Comparison of ENCODE assay signal across 8 cellular contexts in the genomic region with DNA sequence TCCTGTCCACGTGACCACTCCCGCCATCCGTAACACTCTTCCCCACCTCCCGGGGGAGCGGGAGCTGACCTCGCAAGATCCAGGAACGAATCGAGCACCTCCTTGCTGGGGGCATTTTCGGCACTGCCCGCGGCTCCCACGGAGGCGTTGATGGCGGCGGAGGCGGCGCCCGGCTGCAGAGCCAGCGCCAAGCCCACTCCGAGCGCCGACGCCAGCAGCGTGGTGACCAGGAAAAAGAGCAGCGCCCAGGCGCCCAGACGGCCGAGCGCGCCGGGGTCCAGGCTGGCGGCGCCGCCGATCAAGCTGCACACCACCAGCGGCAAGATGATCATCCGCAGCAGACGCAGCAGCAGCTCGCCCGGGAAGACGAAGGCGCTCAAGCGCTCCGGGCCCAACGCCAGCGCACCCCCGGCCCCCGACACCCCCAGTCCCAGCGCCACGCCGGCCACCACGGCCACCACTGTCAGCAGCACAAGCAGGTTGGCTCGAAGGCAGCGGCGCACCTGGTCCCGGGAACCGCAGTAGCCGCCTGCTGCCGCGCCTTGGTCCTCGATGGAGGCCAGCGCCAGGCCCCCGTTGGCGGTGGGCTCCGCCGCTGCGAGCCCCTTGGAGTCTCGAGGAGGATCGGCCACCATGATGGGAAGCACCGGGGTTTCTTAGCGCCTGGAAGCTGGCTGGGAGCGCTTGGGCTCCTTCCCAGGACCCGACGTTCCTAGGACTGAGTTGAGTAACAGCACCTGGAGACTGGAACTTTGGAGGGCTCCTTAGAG. TPM values are rescaled to one million over a fixed set of nuclear protein-coding genes. Genes with fewer than 3 reads are reported as not detected.
DNase-seq lines count a peak whose midpoint lies in the region; ATAC-seq and TF ChIP-seq lines count a peak whose summit lies in the region.

No MANE protein-coding gene starts in this region.

- peaks cover 46% of the 10 kb centered on the region for H3K36me3 Mint-ChIP-seq in activated T-helper 1 cell treated with anti-CD3 and anti-CD28 coated beads, Interleukin-12 subunit alpha, Interleukin-12 subunit beta, Interleukin-2, Interleukin-4 antibody, amounts not matched to agents 30 ng/mL and 10 ng/mL and 1 ng/mL, durations not matched to agents 14 hours and 24 hours and 36 hours (ENCODE audit: low read depth)

- TF ChIP-seq CTCF in fibroblast of villous mesenchyme (IDR thresholded peaks at IDR 0.05; ENCODE audit: insufficient read depth, low read depth, low read length): no peak

- peak overlapping the region; percentile 0 for H2AFZ ChIP-seq in neuron (ENCODE audit: low read depth, low read length)

- peaks cover 5% of the 10 kb centered on the region for H3K36me3 ChIP-seq in neuron (ENCODE audit: insufficient read depth, low read length)

- peak overlapping the region; percentile 92 for H3K27ac Mint-ChIP-seq in activated T-helper 1 cell treated with anti-CD3 and anti-CD28 coated beads, Interleukin-12 subunit alpha, Interleukin-12 subunit beta, Interleukin-2, Interleukin-4 antibody, amounts not matched to agents 30 ng/mL and 10 ng/mL and 1 ng/mL, durations not matched to agents 14 hours and 24 hours and 36 hours

- no peak for ATAC-seq in HG03520 (IDR thresholded peaks at IDR 0.05; ENCODE audit: unreplicated experiment)

- intact Hi-C loops in activated T-helper 1 cell treated with anti-CD3 and anti-CD28 coated beads, Interleukin-12 subunit alpha, Interleukin-12 subunit beta, Interleukin-2, Interleukin-4 antibody, amounts not matched to agents 30 ng/mL and 10 ng/mL and 1 ng/mL, durations not matched to agents 14 hours and 24 hours and 36 hours (cut with micrococcal nuclease): loop anchor here (1.0 to 10.0 kb wide), 10 partner anchors 63 to 487 kb away; a partner anchor contains a TSS

- H3K4me3 ChIP-seq in fibroblast of villous mesenchyme (ENCODE audit: low read depth, low read length): peak overlapping the region; percentile 96
- peak overlapping the region; percentile 54 for H3K4me3 ChIP-seq in neuron (ENCODE audit: low read length)

- no peaks in the 10 kb centered on the region for H3K9me3 Mint-ChIP-seq in activated T-helper 1 cell treated with anti-CD3 and anti-CD28 coated beads, Interleukin-12 subunit alpha, Interleukin-12 subunit beta, Interleukin-2, Interleukin-4 antibody, amounts not matched to agents 30 ng/mL and 10 ng/mL and 1 ng/mL, durations not matched to agents 14 hours and 24 hours and 36 hours

- DNase-seq in NCI-H510A treated with DMSO at 0.1 percent for 48 hours (lab: John Stamatoyannopoulos, UW) (peak; percentile 31), NCI-H510A (lab: John Stamatoyannopoulos, UW) (no peak), NCI-H526 treated with DMSO at 0.1 percent for 48 hours (lab: John Stamatoyannopoulos, UW) (peak; percentile 49), fibroblast of villous mesenchyme (ENCODE audit: low read depth) (peak; percentile 78), NCI-H774 (lab: John Stamatoyannopoulos, UW) (no peak)
- DNase-seq in activated T-helper 1 cell treated with anti-CD3 and anti-CD28 coated beads, Interleukin-12 subunit alpha, Interleukin-12 subunit beta, Interleukin-2, Interleukin-4 antibody, amounts not matched to agents 30 ng/mL and 10 ng/mL and 1 ng/mL, durations not matched to agents 14 hours and 24 hours and 36 hours (ENCODE audit: low spot score): peak; percentile 26

- peaks cover 65% of the 10 kb centered on the region for H3K4me1 Mint-ChIP-seq in activated T-helper 1 cell treated with anti-CD3 and anti-CD28 coated beads, Interleukin-12 subunit alpha, Interleukin-12 subunit beta, Interleukin-2, Interleukin-4 antibody, amounts not matched to agents 30 ng/mL and 10 ng/mL and 1 ng/mL, durations not matched to agents 14 hours and 24 hours and 36 hours (ENCODE audit: low read depth)

- no peaks in the 10 kb centered on the region for H3K27me3 Mint-ChIP-seq in activated T-helper 1 cell treated with anti-CD3 and anti-CD28 coated beads, Interleukin-12 subunit alpha, Interleukin-12 subunit beta, Interleukin-2, Interleukin-4 antibody, amounts not matched to agents 30 ng/mL and 10 ng/mL and 1 ng/mL, durations not matched to agents 14 hours and 24 hours and 36 hours (ENCODE audit: insufficient read depth)

- no peaks in the 10 kb centered on the region for H3K9me3 ChIP-seq in neuron (ENCODE audit: low read length)

- peaks cover 32% of the 10 kb centered on the region for H3K4me1 ChIP-seq in neuron (ENCODE audit: insufficient read depth, low read length)

- no peaks in the 10 kb centered on the region for H3K27me3 ChIP-seq in neuron (ENCODE audit: insufficient read depth, low read length)

- H3K4me3 Mint-ChIP-seq in activated T-helper 1 cell treated with anti-CD3 and anti-CD28 coated beads, Interleukin-12 subunit alpha, Interleukin-12 subunit beta, Interleukin-2, Interleukin-4 antibody, amounts not matched to agents 30 ng/mL and 10 ng/mL and 1 ng/mL, durations not matched to agents 14 hours and 24 hours and 36 hours: peak overlapping the region; percentile 95

RNA-seq across cellular contexts. Expression of a gene that starts 0.9 kb away (rescaled TPM):
- 264 and 267 TPM in 2 replicates for total RNA-seq in activated T-helper 1 cell treated with anti-CD3 and anti-CD28 coated beads, Interleukin-12 subunit alpha, Interleukin-12 subunit beta, Interleukin-2, Interleukin-4 antibody, amounts not matched to agents 30 ng/mL and 10 ng/mL and 1 ng/mL, durations not matched to agents 14 hours and 24 hours and 36 hours
- 196 and 224 TPM in 2 replicates for total RNA-seq in fibroblast of villous mesenchyme

RNA-seq across cellular contexts. Expression of a gene that starts 41.3 kb away (rescaled TPM):
- 106 and 116 TPM in 2 replicates for total RNA-seq in activated T-helper 1 cell treated with anti-CD3 and anti-CD28 coated beads, Interleukin-12 subunit alpha, Interleukin-12 subunit beta, Interleukin-2, Interleukin-4 antibody, amounts not matched to agents 30 ng/mL and 10 ng/mL and 1 ng/mL, durations not matched to agents 14 hours and 24 hours and 36 hours
- total RNA-seq in fibroblast of villous mesenchyme: 66.5 and 75.1 TPM in 2 replicates

RNA-seq across cellular contexts. Expression of a gene that starts 41.7 kb away (rescaled TPM):
- 25.1 and 26.6 TPM in 2 replicates for total RNA-seq in activated T-helper 1 cell treated with anti-CD3 and anti-CD28 coated beads, Interleukin-12 subunit alpha, Interleukin-12 subunit beta, Interleukin-2, Interleukin-4 antibody, amounts not matched to agents 30 ng/mL and 10 ng/mL and 1 ng/mL, durations not matched to agents 14 hours and 24 hours and 36 hours
- 18.1 and 19.6 TPM in 2 replicates for total RNA-seq in fibroblast of villous mesenchyme

Comparison
In these comparisons a context has a peak if more than half of its experiments do, and no peak if none do; other contexts are left out.
1. DNase-seq: peak in NCI-H510A treated with DMSO at 0.1 percent for 48 hours (single experiment), NCI-H526 treated with DMSO at 0.1 percent for 48 hours (single experiment), activated T-helper 1 cell treated with anti-CD3 and anti-CD28 coated beads, Interleukin-12 subunit alpha, Interleukin-12 subunit beta, Interleukin-2, Interleukin-4 antibody, amounts not matched to agents 30 ng/mL and 10 ng/mL and 1 ng/mL, durations not matched to agents 14 hours and 24 hours and 36 hours (single experiment) and fibroblast of villous mesenchyme (single experiment); none in NCI-H510A (single experiment) and NCI-H774 (single experiment).